Comparison of ENCODE assay signal across 31 cellular contexts in the genomic region with DNA sequence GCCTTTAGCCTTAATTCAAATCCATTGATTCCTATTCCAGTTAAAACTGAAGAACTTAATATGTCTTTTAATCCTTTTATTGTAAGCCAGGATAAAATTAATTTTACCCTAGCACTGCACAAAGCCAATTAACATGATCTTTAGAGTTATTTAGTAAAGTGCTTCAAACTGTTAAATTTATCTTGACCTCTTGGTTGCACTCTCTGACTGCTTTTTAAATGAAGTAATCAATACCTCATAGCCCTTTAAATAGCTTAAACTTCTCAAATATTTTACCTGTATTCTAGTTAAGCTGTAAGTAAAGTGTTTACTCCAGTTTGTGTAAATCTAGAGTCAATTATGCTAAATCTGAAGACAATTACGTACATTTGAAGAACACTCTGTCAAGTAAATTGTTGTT.
"Had no signal": no experiment of that assay in that cellular context is flagged by ENCODE, and none has a peak within 500 bp of the region (broad histone marks: within the 10 kb centered on the region; RNA-seq: fewer than 3 reads in every experiment).

No MANE protein-coding gene starts in this region.

- DNase-seq: activated CD4-positive, alpha-beta T cell treated with anti-CD3 and anti-CD28 coated beads, Interleukin-2, amount 10 ng/mL, durations not matched to agents 24 days and 14 days; activated CD4-positive, alpha-beta T cell treated with anti-CD3 and anti-CD28 coated beads, Interleukin-2, amount 50 U/mL, for 4 hours; activated CD8-positive, alpha-beta T cell treated with anti-CD3 and anti-CD28 coated beads for 36 hours; activated effector memory CD4-positive, alpha-beta T cell treated with anti-CD3 and anti-CD28 coated beads, Interleukin-2, amount 50 U/mL, for 16 hours; activated naive CD4-positive, alpha-beta T cell; activated naive CD4-positive, alpha-beta T cell treated with anti-CD3 and anti-CD28 coated beads, Interleukin-2, amount 50 U/mL, for 16 hours; activated naive CD8-positive, alpha-beta T cell treated with anti-CD3 and anti-CD28 coated beads for 36 hours; activated T-cell treated with anti-CD3 and anti-CD28 coated beads, Interleukin-2, amount 50 U/mL, for 1 hour; activated T-cell treated with anti-CD3 and anti-CD28 coated beads, Interleukin-2, amount 50 U/mL, for 72 hours; amniotic stem cell; aorta; brain microvascular endothelial cell; central memory CD4-positive, alpha-beta T cell; Kasumi-1; KG1; MG63; NCI-H1048; NCI-H1105 treated with DMSO at 0.1 percent for 48 hours; NCI-H1436; NCI-H1694; NCI-H1930; NCI-H2081 treated with DMSO at 0.1 percent for 48 hours; NCI-H345; NCI-H524 treated with DMSO at 0.1 percent for 48 hours; NCI-H748 treated with DMSO at 0.1 percent for 48 hours; NK-92 treated with Interleukin-12 subunit alpha and Interleukin-12 subunit beta, amount 100 ng/mL, for 24 hours; OCI-M1; Right ventricle myocardium superior; SJCRH30 had no signal

- H3K9me3 ChIP-seq: MG63, SJCRH30 had no signal

- H3K36me3 ChIP-seq: brain microvascular endothelial cell, MG63, SJCRH30 had no signal

- ATAC-seq: activated CD8-positive, alpha-beta T cell treated with anti-CD3 and anti-CD28 coated beads for 36 hours; activated T-cell treated with anti-CD3 and anti-CD28 coated beads, Interleukin-2, amount 50 U/mL, for 72 hours; activated T-helper 17 cell treated with anti-CD3 and anti-CD28 coated beads, Interleukin-2, amount 50 U/mL, for 72 hours had no signal

- H3K4me1 ChIP-seq: SJCRH30 had no signal

- H3K27ac ChIP-seq: brain microvascular endothelial cell, SJCRH30, SK-N-MC had no signal

- H3K4me3 ChIP-seq: MG63, SJCRH30, SK-N-MC had no signal

- H3K27me3 ChIP-seq: brain microvascular endothelial cell, MG63, SJCRH30 had no signal
